Comparison of ENCODE assay signal across 8 cellular contexts in genomic region chr1:114670083-114671010, GRCh38. TPM values are rescaled to one million over a fixed set of nuclear protein-coding genes. Genes with fewer than 3 reads are reported as not detected.
DNase-seq lines count a peak whose midpoint lies in the region; ATAC-seq and TF ChIP-seq lines count a peak whose summit lies in the region.

No MANE protein-coding gene starts in this region.

- H3K9ac ChIP-seq in Karpas-422 (ENCODE audit: low read length) = peak overlapping the region; percentile 50
- no peak overlapping the region for H3K9ac ChIP-seq in SK-N-SH

- no peak for TF ChIP-seq CTCF in GM23338 (conservative IDR thresholded peaks at IDR 0.05; ENCODE audit: low read depth in 2 of 2)
- TF ChIP-seq CTCF in SK-N-SH (IDR thresholded peaks at IDR 0.05) = no peak
- no peak for TF ChIP-seq CTCF in osteoblast (IDR thresholded peaks at IDR 0.05; ENCODE audit: extremely low read depth, low read depth, low read length)
- peak; percentile 13 to 41 (median 39) for TF ChIP-seq CTCF in testis (IDR thresholded peaks at IDR 0.05)

- H3K4me3 ChIP-seq in GM23338 (peak overlapping the region; percentile 84), Karpas-422 (ENCODE audit: low read length) (peak overlapping the region; percentile 70), SK-N-SH (ENCODE audit: low read depth in 2 of 2, low read length in 1 of 2) (peak overlapping the region; percentile 58 to 80), osteoblast (ENCODE audit: insufficient read depth, low read length) (peak overlapping the region; percentile 92), testis (peak overlapping the region; percentile 81 to 82)

- TF ChIP-seq POLR2A in testis (IDR thresholded peaks at IDR 0.05) = no peak

- H3K27ac ChIP-seq in GM23338 (ENCODE audit: low read depth) (no peak overlapping the region), Karpas-422 (ENCODE audit: low read length) (no peak overlapping the region), SK-N-SH (ENCODE audit: low read depth in 2 of 2, low read length in 1 of 2) (no peak overlapping the region), osteoblast (ENCODE audit: low read depth, low read length) (peak overlapping the region; percentile 94), testis (peak overlapping the region; percentile 62 to 71)

- H3K27me3 Mint-ChIP-seq in GM23338 (ENCODE audit: insufficient read depth, low read depth, poor library complexity) = peaks cover 6% of the 10 kb centered on the region
- peaks cover 2% of the 10 kb centered on the region for H3K27me3 Mint-ChIP-seq in activated naive CD8-positive, alpha-beta T cell

- WGBS in SK-N-SH (ENCODE audit: low lambda C conversion rate) = 40% methylated on average over 23 of the region's 45 CpGs
- WGBS in testis, 2 donors = 5 to 13% methylated on average over 10 to 43 of the region's 45 CpGs

- H2AFZ ChIP-seq in GM23338 (peak overlapping the region; percentile 99), Karpas-422 (ENCODE audit: low read length) (peak overlapping the region; percentile 97), SK-N-SH (ENCODE audit: low read depth) (peak overlapping the region; percentile 92; the same call in 1 of the 2 replicates), osteoblast (ENCODE audit: low read length) (peak overlapping the region; percentile 99)

- H3K36me3 Mint-ChIP-seq in GM23338 (ENCODE audit: low read depth) = no peaks in the 10 kb centered on the region
- H3K36me3 Mint-ChIP-seq in activated naive CD8-positive, alpha-beta T cell = no peaks in the 10 kb centered on the region

- H3K4me3 Mint-ChIP-seq in GM23338 = peak overlapping the region; percentile 85
- peak overlapping the region; percentile 94 for H3K4me3 Mint-ChIP-seq in activated naive CD8-positive, alpha-beta T cell

- intact Hi-C loops in head of caudate nucleus (cut with DNase I) = no loop called here
- intact Hi-C loops in testis (cut with DNase I; ENCODE audit: low total_unique reads) = no loop called here

- 0 out of 2 replicates have a peak, but pooled peaks cover 4% of the 10 kb centered on the region for H3K4me1 ChIP-seq in GM23338 (ENCODE audit: insufficient read depth)
- H3K4me1 ChIP-seq in Karpas-422 (ENCODE audit: low read length) = peaks cover 13% of the 10 kb centered on the region
- peaks cover 0 to 9% of the 10 kb centered on the region in 2 experiments; a peak in 1 of 4 replicates for H3K4me1 ChIP-seq in SK-N-SH (ENCODE audit: control insufficient read depth in 1 of 2, insufficient read depth in 2 of 2, low read depth in 1 of 2, low read length in 1 of 2)
- peaks cover 7% of the 10 kb centered on the region for H3K4me1 ChIP-seq in osteoblast (ENCODE audit: insufficient read depth, low read length)
- H3K4me1 ChIP-seq in testis = no peaks in the 10 kb centered on the region

- H4K20me1 ChIP-seq in GM23338 (replicated peaks; ENCODE audit: insufficient read depth) (no peaks in the 10 kb centered on the region), Karpas-422 (ENCODE audit: insufficient read depth, low read depth, low read length) (no peaks in the 10 kb centered on the region), SK-N-SH (ENCODE audit: insufficient read depth) (no peaks in the 10 kb centered on the region), osteoblast (ENCODE audit: insufficient read depth, low read length) (no peaks in the 10 kb centered on the region)

- H3K4me2 ChIP-seq in GM23338 (peak overlapping the region; percentile 95), Karpas-422 (ENCODE audit: low read depth, low read length, poor library complexity, severe bottlenecking) (peak overlapping the region; percentile 83), SK-N-SH (peak overlapping the region; percentile 85), osteoblast (ENCODE audit: insufficient read depth, low read length) (peak overlapping the region; percentile 98)

- CTCF ChIA-PET in SK-N-SH (lab: Yijun Ruan, JAX) = interaction anchor here (0.6 to 2.5 kb wide), 10 partner anchors 10 to 693 kb away, joined by 3 to 16 read pairs (median 3); no protein-coding TSS in a partner anchor

- H3K36me3 ChIP-seq in GM23338 (ENCODE audit: insufficient read depth) (no peaks in the 10 kb centered on the region), Karpas-422 (ENCODE audit: insufficient read depth, low read length) (no peaks in the 10 kb centered on the region), SK-N-SH (replicated peaks in 1 of 2; ENCODE audit: control insufficient read depth in 1 of 2, insufficient read depth in 2 of 2, low read length in 1 of 2) (no peaks in the 10 kb centered on the region), osteoblast (ENCODE audit: insufficient read depth, low read length) (no peaks in the 10 kb centered on the region), testis (ENCODE audit: low read depth, missing control alignments) (no peaks in the 10 kb centered on the region)

- H3K9me3 Mint-ChIP-seq in GM23338 = no peaks in the 10 kb centered on the region
- H3K9me3 Mint-ChIP-seq in activated naive CD8-positive, alpha-beta T cell (ENCODE audit: low read depth) = no peaks in the 10 kb centered on the region

- H3K4me1 Mint-ChIP-seq in GM23338 = peaks cover 4% of the 10 kb centered on the region; the same call in 2 of the 3 replicates
- H3K4me1 Mint-ChIP-seq in activated naive CD8-positive, alpha-beta T cell (ENCODE audit: low read depth) = peaks cover 13% of the 10 kb centered on the region

- no peak for TF ChIP-seq EP300 in SK-N-SH (IDR thresholded peaks at IDR 0.05; ENCODE audit: borderline replicate concordance in 1 of 2, low read depth in 1 of 2, low read length in 1 of 2)

- peak; percentile 96 for ATAC-seq in GM23338

- DNase-seq in EL (peak; percentile 90), GM23338 (ENCODE audit: low spot score) (peak; percentile 95), Karpas-422 (peak; percentile 93), SK-N-SH (peak; percentile 95), head of caudate nucleus (peak; percentile 72 to 94 (median 89)), osteoblast (ENCODE audit: insufficient read length, low spot score, missing footprints) (peak; percentile 97), testis (peak; percentile 97)

- H3K27me3 ChIP-seq in GM23338 (ENCODE audit: insufficient read depth) = peaks cover 26% of the 10 kb centered on the region; the same call in 1 of the 2 replicates
- H3K27me3 ChIP-seq in Karpas-422 (ENCODE audit: low read length) = no peaks in the 10 kb centered on the region
- peaks cover 8% of the 10 kb centered on the region; the same call in 1 of the 2 replicates for H3K27me3 ChIP-seq in SK-N-SH (ENCODE audit: insufficient read depth)
- peaks cover 6% of the 10 kb centered on the region for H3K27me3 ChIP-seq in osteoblast (ENCODE audit: insufficient read depth, low read length)
- H3K27me3 ChIP-seq in testis = no peaks in the 10 kb centered on the region

- H3F3A ChIP-seq in GM23338 (replicated peaks; ENCODE audit: low read depth) = peaks cover 7% of the 10 kb centered on the region; the same call in 1 of the 2 replicates
- H3F3A ChIP-seq in SK-N-SH (replicated peaks; ENCODE audit: insufficient read depth) = no peaks in the 10 kb centered on the region

- POLR2A ChIA-PET in SK-N-SH (lab: Yijun Ruan, JAX) = no interaction called here

- no peaks in the 10 kb centered on the region for H3K9me3 ChIP-seq in Karpas-422 (ENCODE audit: low read length)
- no peaks in the 10 kb centered on the region for H3K9me3 ChIP-seq in SK-N-SH
- no peaks in the 10 kb centered on the region for H3K9me3 ChIP-seq in osteoblast (ENCODE audit: low read depth, low read length)
- no peaks in the 10 kb centered on the region for H3K9me3 ChIP-seq in testis

- no peak for TF ChIP-seq RAD21 in SK-N-SH (IDR thresholded peaks at IDR 0.05; ENCODE audit: low read length)

- peak overlapping the region; percentile 37; the same call in 1 of the 2 replicates for H3K27ac Mint-ChIP-seq in GM23338
- peak overlapping the region; percentile 56 for H3K27ac Mint-ChIP-seq in activated naive CD8-positive, alpha-beta T cell

- no peaks in the 10 kb centered on the region for H3K9me2 ChIP-seq in GM23338 (ENCODE audit: insufficient read depth)
- H3K9me2 ChIP-seq in Karpas-422 (replicated peaks; ENCODE audit: insufficient read depth, low read length) = no peaks in the 10 kb centered on the region
- no peaks in the 10 kb centered on the region for H3K9me2 ChIP-seq in SK-N-SH

- H3K79me2 ChIP-seq in GM23338 (replicated peaks; ENCODE audit: insufficient read depth) = no peaks in the 10 kb centered on the region
- no peaks in the 10 kb centered on the region for H3K79me2 ChIP-seq in Karpas-422 (ENCODE audit: low read length)
- no peaks in the 10 kb centered on the region for H3K79me2 ChIP-seq in SK-N-SH (ENCODE audit: insufficient read depth)
- peaks cover 10% of the 10 kb centered on the region for H3K79me2 ChIP-seq in osteoblast (ENCODE audit: insufficient read depth, low read length)

RNA-seq across cellular contexts. Expression of gene DENND2C, which starts 0.5 kb away (rescaled TPM):
- 2.9 and 4.1 TPM in 2 replicates for total RNA-seq in GM23338 (2014; rRNA removed; shearing (Covaris generic))
- polyA plus RNA-seq in GM23338 (2016; fragmentation: Nextera tagmentation; extraction: Ambion mirVana) = 4.9 and 7.0 TPM in 2 replicates
- total RNA-seq in Karpas-422 (2014; rRNA removed; shearing (Covaris generic); ENCODE audit: low replicate concordance) = 0.11 and 0.60 TPM in 2 replicates
- 0.02 and 0.03 TPM in 2 replicates for polyA plus RNA-seq in SK-N-SH (2012; rRNA removed)
- polyA plus RNA-seq in SK-N-SH (2012; cell fraction: cytosol; rRNA removed) = 0.04 and 0.06 TPM in 2 replicates
- polyA plus RNA-seq in SK-N-SH (2012; cell fraction: nucleus; rRNA removed) = 0.05 and 0.18 TPM in 2 replicates
- total RNA-seq in osteoblast = 8.3 and 8.8 TPM in 2 replicates
- total RNA-seq in testis = 10 to 100 TPM; 15.0 to 18.8 TPM
- 10.5 TPM for polyA plus RNA-seq in testis (ENCODE audit: insufficient read depth, low read depth, low replicate concordance)

RNA-seq across cellular contexts. Expression of gene AMPD1, which starts 25.0 kb away (rescaled TPM):
- not detected in 2 replicates for total RNA-seq in GM23338 (2014; rRNA removed; shearing (Covaris generic))
- 0.27 TPM in 1 of 2 replicates, not detected in the other for polyA plus RNA-seq in GM23338 (2016; fragmentation: Nextera tagmentation; extraction: Ambion mirVana)
- total RNA-seq in Karpas-422 (2014; rRNA removed; shearing (Covaris generic); ENCODE audit: low replicate concordance) = not detected in 2 replicates
- not detected in 2 replicates for polyA plus RNA-seq in SK-N-SH (2012; rRNA removed)
- not detected in 2 replicates for polyA plus RNA-seq in SK-N-SH (2012; cell fraction: cytosol; rRNA removed)
- not detected in 2 replicates for polyA plus RNA-seq in SK-N-SH (2012; cell fraction: nucleus; rRNA removed)
- not detected in 2 replicates for total RNA-seq in osteoblast
- under 1 TPM in 1 of 2 donors, not detected in 1; 0.12 TPM for total RNA-seq in testis
- polyA plus RNA-seq in testis (ENCODE audit: insufficient read depth, low read depth, low replicate concordance) = 1.5 TPM

RNA-seq across cellular contexts. Expression of gene NRAS, which starts 46.2 kb away (rescaled TPM):
- 83.2 and 84.7 TPM in 2 replicates for total RNA-seq in GM23338 (2014; rRNA removed; shearing (Covaris generic))
- 18.4 and 22.3 TPM in 2 replicates for polyA plus RNA-seq in GM23338 (2016; fragmentation: Nextera tagmentation; extraction: Ambion mirVana)
- total RNA-seq in Karpas-422 (2014; rRNA removed; shearing (Covaris generic); ENCODE audit: low replicate concordance) = 30.6 and 68.0 TPM in 2 replicates
- polyA plus RNA-seq in SK-N-SH (2012; rRNA removed) = 15.9 and 23.3 TPM in 2 replicates
- 25.6 and 30.4 TPM in 2 replicates for polyA plus RNA-seq in SK-N-SH (2012; cell fraction: cytosol; rRNA removed)
- polyA plus RNA-seq in SK-N-SH (2012; cell fraction: nucleus; rRNA removed) = 4.3 and 10.7 TPM in 2 replicates
- 62.2 and 67.0 TPM in 2 replicates for total RNA-seq in osteoblast
- 10 to 100 TPM; 22.8 to 24.6 TPM for total RNA-seq in testis
- 17.4 TPM for polyA plus RNA-seq in testis (ENCODE audit: insufficient read depth, low read depth, low replicate concordance)

Comparison
In these comparisons a context has a peak if more than half of its experiments do, and no peak if none do; other contexts are left out.
1. H3K27ac ChIP-seq: peak in osteoblast (single experiment) and testis (2 of 2); none in GM23338 (single experiment), Karpas-422 (single experiment) and SK-N-SH (0 of 2).
2. CTCF ChIP-seq: peak in testis (3 of 3); none in GM23338 (0 of 2), SK-N-SH (single experiment) and osteoblast (single experiment).
3. Peak in every context shown above with its lines, with median percentiles within 50 percentile points of each other: DNase-seq, H2AFZ ChIP-seq, H3K4me2 ChIP-seq and H3K4me3 ChIP-seq.